ENCODE assay signal across 1 cellular context in the genomic region with DNA sequence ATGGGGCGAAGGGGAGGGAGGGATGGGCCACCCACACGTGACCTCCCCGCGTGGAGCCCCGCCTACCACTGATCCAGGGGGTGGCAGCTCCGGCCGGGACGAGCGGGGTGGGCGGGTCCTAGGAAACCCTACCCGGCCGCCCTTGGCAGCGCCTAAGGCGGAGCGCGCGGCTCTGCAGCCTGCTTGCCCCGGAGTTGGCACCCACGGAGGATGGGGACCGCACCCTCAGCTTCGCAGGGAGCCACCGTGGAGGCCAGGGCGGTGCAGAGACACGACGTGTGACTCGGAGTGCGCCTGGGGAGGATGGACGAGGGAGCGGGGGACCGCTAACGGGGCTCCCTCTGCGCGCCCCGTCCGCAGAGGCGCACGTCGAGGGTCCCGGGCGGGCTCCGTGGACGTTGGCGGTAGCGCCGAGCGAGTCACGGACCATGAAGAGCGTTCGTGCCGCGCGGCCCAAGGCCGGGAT.
TF ChIP-seq lines count a peak whose summit lies in the region.

A gene with protein sequence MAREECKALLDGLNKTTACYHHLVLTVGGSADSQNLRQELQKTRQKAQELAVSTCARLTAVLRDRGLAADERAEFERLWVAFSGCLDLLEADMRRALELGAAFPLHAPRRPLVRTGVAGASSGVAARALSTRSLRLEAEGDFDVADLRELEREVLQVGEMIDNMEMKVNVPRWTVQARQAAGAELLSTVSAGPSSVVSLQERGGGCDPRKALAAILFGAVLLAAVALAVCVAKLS (plus strand): TSS at position 129 of the 466 bp plus-strand sequence. CDS start 416 bp downstream, outside the sequence.

TF ChIP-seq in SK-N-SH, 30 proteins besides CTCF, POLR2A, EP300 and RAD21 (continued from another document):
- TF ChIP-seq SIN3A (IDR thresholded peaks at IDR 0.05; ENCODE audit: borderline replicate concordance, low read depth, low read length) (0 out of 2 replicates have a peak, but pooled peaks have one; percentile 4), FOXM1 (IDR thresholded peaks at IDR 0.05; ENCODE audit: low read depth) (no peak), NRF1 (IDR thresholded peaks at IDR 0.05; ENCODE audit: low read depth, low read length) (no peak), POLR2AphosphoS5 (IDR thresholded peaks at IDR 0.05; ENCODE audit: low read depth, low read length) (no peak), JUND (IDR thresholded peaks at IDR 0.05) (no peak), RXRA (IDR thresholded peaks at IDR 0.05; ENCODE audit: borderline replicate concordance, low read depth) (no peak), FOSL2 (IDR thresholded peaks at IDR 0.05; ENCODE audit: borderline replicate concordance, low read depth) (no peak), NFIC (IDR thresholded peaks at IDR 0.05; ENCODE audit: borderline replicate concordance) (no peak), SMC3 (IDR thresholded peaks at IDR 0.05; ENCODE audit: low read depth, low read length) (no peak)
- TF ChIP-seq, protein P1, sequence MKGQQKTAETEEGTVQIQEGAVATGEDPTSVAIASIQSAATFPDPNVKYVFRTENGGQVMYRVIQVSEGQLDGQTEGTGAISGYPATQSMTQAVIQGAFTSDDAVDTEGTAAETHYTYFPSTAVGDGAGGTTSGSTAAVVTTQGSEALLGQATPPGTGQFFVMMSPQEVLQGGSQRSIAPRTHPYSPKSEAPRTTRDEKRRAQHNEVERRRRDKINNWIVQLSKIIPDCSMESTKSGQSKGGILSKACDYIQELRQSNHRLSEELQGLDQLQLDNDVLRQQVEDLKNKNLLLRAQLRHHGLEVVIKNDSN (IDR thresholded peaks at IDR 0.05; ENCODE audit: borderline replicate concordance, low read depth): peak; percentile 90
- TF ChIP-seq, protein P2, sequence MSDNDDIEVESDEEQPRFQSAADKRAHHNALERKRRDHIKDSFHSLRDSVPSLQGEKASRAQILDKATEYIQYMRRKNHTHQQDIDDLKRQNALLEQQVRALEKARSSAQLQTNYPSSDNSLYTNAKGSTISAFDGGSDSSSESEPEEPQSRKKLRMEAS (IDR thresholded peaks at IDR 0.05; ENCODE audit: low read depth): no peak
- TF ChIP-seq, protein P3, sequence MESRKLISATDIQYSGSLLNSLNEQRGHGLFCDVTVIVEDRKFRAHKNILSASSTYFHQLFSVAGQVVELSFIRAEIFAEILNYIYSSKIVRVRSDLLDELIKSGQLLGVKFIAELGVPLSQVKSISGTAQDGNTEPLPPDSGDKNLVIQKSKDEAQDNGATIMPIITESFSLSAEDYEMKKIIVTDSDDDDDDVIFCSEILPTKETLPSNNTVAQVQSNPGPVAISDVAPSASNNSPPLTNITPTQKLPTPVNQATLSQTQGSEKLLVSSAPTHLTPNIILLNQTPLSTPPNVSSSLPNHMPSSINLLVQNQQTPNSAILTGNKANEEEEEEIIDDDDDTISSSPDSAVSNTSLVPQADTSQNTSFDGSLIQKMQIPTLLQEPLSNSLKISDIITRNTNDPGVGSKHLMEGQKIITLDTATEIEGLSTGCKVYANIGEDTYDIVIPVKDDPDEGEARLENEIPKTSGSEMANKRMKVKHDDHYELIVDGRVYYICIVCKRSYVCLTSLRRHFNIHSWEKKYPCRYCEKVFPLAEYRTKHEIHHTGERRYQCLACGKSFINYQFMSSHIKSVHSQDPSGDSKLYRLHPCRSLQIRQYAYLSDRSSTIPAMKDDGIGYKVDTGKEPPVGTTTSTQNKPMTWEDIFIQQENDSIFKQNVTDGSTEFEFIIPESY (IDR thresholded peaks at IDR 0.05; ENCODE audit: borderline replicate concordance, low read depth): no peak
- TF ChIP-seq, protein P4, sequence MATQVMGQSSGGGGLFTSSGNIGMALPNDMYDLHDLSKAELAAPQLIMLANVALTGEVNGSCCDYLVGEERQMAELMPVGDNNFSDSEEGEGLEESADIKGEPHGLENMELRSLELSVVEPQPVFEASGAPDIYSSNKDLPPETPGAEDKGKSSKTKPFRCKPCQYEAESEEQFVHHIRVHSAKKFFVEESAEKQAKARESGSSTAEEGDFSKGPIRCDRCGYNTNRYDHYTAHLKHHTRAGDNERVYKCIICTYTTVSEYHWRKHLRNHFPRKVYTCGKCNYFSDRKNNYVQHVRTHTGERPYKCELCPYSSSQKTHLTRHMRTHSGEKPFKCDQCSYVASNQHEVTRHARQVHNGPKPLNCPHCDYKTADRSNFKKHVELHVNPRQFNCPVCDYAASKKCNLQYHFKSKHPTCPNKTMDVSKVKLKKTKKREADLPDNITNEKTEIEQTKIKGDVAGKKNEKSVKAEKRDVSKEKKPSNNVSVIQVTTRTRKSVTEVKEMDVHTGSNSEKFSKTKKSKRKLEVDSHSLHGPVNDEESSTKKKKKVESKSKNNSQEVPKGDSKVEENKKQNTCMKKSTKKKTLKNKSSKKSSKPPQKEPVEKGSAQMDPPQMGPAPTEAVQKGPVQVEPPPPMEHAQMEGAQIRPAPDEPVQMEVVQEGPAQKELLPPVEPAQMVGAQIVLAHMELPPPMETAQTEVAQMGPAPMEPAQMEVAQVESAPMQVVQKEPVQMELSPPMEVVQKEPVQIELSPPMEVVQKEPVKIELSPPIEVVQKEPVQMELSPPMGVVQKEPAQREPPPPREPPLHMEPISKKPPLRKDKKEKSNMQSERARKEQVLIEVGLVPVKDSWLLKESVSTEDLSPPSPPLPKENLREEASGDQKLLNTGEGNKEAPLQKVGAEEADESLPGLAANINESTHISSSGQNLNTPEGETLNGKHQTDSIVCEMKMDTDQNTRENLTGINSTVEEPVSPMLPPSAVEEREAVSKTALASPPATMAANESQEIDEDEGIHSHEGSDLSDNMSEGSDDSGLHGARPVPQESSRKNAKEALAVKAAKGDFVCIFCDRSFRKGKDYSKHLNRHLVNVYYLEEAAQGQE (IDR thresholded peaks at IDR 0.05; ENCODE audit: low read depth, low read length): no peak
